10 cellular contexts compared by ENCODE assay signal in genomic region chr6:116289876-116290275, GRCh38.
"Had no signal": no experiment of that assay in that cellular context is flagged by ENCODE, and none has a peak within 500 bp of the region (broad histone marks: within the 10 kb centered on the region; RNA-seq: fewer than 3 reads in every experiment).

No MANE protein-coding gene starts in this region.

- H3K36me3 ChIP-seq: HAP-1 had no signal

- H3K4me1 Mint-ChIP-seq: GM23338, H9 had no signal

- H3K9me3 ChIP-seq: HAP-1 had no signal

- H3K4me3 ChIP-seq: GM23248, GM23338, HAP-1 had no signal

- H3K27ac Mint-ChIP-seq: GM23338, H9, HFFc6 had no signal

- H3K4me1 ChIP-seq: HAP-1 had no signal

- FAIRE-seq: H1, H54 had no signal

- H3K9me3 Mint-ChIP-seq: H9, HFFc6 had no signal

- DNase-seq: GM23248, GOT3, H7, H9, HCEC 1CT, HFFc6 had no signal

- H3K4me3 Mint-ChIP-seq: GM23338, H9, HFFc6 had no signal
